In genomic region chr15:67087507-67088172, GRCh38 we compare ENCODE assay signal across 14 cellular contexts. TPM values are rescaled to one million over a fixed set of nuclear protein-coding genes. Genes with fewer than 3 reads are reported as not detected.
DNase-seq lines count a peak whose midpoint lies in the region; FAIRE-seq and TF ChIP-seq lines count a peak whose summit lies in the region.
"Had no signal": no experiment of that assay in that cellular context is flagged by ENCODE, and none has a peak within 500 bp of the region (broad histone marks: within the 10 kb centered on the region; RNA-seq: fewer than 3 reads in every experiment).

No MANE protein-coding gene starts in this region.

- intact Hi-C loops in activated T-helper 1 cell treated with anti-CD3 and anti-CD28 coated beads, Interleukin-12 subunit alpha, Interleukin-12 subunit beta, Interleukin-2, Interleukin-4 antibody, amounts not matched to agents 30 ng/mL and 10 ng/mL and 1 ng/mL, durations not matched to agents 14 hours and 24 hours and 36 hours (cut with micrococcal nuclease) = no loop called here
- intact Hi-C loops in uterus (cut with DNase I; ENCODE audit: low total_unique reads) = no loop called here

- no peak overlapping the region for H3K4me3 ChIP-seq in uterus
- H3K4me3 ChIP-seq: SK-N-MC had no signal

- no peaks in the 10 kb centered on the region for H3K36me3 ChIP-seq in uterus

- TF ChIP-seq CTCF in mesothelial cell of epicardium (IDR thresholded peaks at IDR 0.05; ENCODE audit: unreplicated experiment) (no peak), uterus (IDR thresholded peaks at IDR 0.05) (no peak)

- H3K27me3 ChIP-seq in uterus = no peaks in the 10 kb centered on the region

- no peak for DNase-seq in activated naive CD4-positive, alpha-beta T cell treated with anti-CD3 and anti-CD28 coated beads, Interleukin-2, amount 50 U/mL, for 16 hours
- no peak for DNase-seq in activated T-helper 1 cell treated with anti-CD3 and anti-CD28 coated beads, Interleukin-12 subunit alpha, Interleukin-12 subunit beta, Interleukin-2, Interleukin-4 antibody, amounts not matched to agents 30 ng/mL and 10 ng/mL and 1 ng/mL, durations not matched to agents 14 hours and 24 hours and 36 hours (ENCODE audit: low spot score)
- DNase-seq in mesothelial cell of epicardium (ENCODE audit: low spot score in 2 of 2, unreplicated experiment in 2 of 2) (no peak), uterus (no peak), DMS53 treated with DMSO at 0.1 percent for 48 hours (lab: John Stamatoyannopoulos, UW; ENCODE audit: unreplicated experiment) (no peak), NCI-H128 (lab: John Stamatoyannopoulos, UW; ENCODE audit: unreplicated experiment) (no peak), HTR-8/SVneo (ENCODE audit: insufficient read length, low spot score) (no peak)
- DNase-seq: AML-193, H7, Kasumi-1 had no signal

- no peaks in the 10 kb centered on the region for H3K9me3 ChIP-seq in uterus

- peak overlapping the region; percentile 53 to 70 for H3K27ac ChIP-seq in uterus
- H3K27ac ChIP-seq: epithelial cell of prostate, SK-N-MC had no signal

- peak overlapping the region; percentile 42 for H3K27ac Mint-ChIP-seq in activated naive CD4-positive, alpha-beta T cell treated with anti-CD3 and anti-CD28 coated beads, Interleukin-2, amount 50 U/mL, for 24 hours
- peak overlapping the region; percentile 98 for H3K27ac Mint-ChIP-seq in activated T-helper 1 cell treated with anti-CD3 and anti-CD28 coated beads, Interleukin-12 subunit alpha, Interleukin-12 subunit beta, Interleukin-2, Interleukin-4 antibody, amounts not matched to agents 30 ng/mL and 10 ng/mL and 1 ng/mL, durations not matched to agents 14 hours and 24 hours and 36 hours
- H3K27ac Mint-ChIP-seq in mesothelial cell of epicardium = peak overlapping the region; percentile 59

- no peaks in the 10 kb centered on the region for H3K9me3 Mint-ChIP-seq in activated naive CD4-positive, alpha-beta T cell treated with anti-CD3 and anti-CD28 coated beads, Interleukin-2, amount 50 U/mL, for 24 hours
- no peaks in the 10 kb centered on the region for H3K9me3 Mint-ChIP-seq in activated T-helper 1 cell treated with anti-CD3 and anti-CD28 coated beads, Interleukin-12 subunit alpha, Interleukin-12 subunit beta, Interleukin-2, Interleukin-4 antibody, amounts not matched to agents 30 ng/mL and 10 ng/mL and 1 ng/mL, durations not matched to agents 14 hours and 24 hours and 36 hours
- no peaks in the 10 kb centered on the region for H3K9me3 Mint-ChIP-seq in mesothelial cell of epicardium
- H3K9me3 Mint-ChIP-seq: neural crest cell had no signal

- peaks cover 82% of the 10 kb centered on the region for H3K4me1 Mint-ChIP-seq in activated naive CD4-positive, alpha-beta T cell treated with anti-CD3 and anti-CD28 coated beads, Interleukin-2, amount 50 U/mL, for 24 hours
- H3K4me1 Mint-ChIP-seq in activated T-helper 1 cell treated with anti-CD3 and anti-CD28 coated beads, Interleukin-12 subunit alpha, Interleukin-12 subunit beta, Interleukin-2, Interleukin-4 antibody, amounts not matched to agents 30 ng/mL and 10 ng/mL and 1 ng/mL, durations not matched to agents 14 hours and 24 hours and 36 hours (ENCODE audit: low read depth) = peaks cover 100% of the 10 kb centered on the region
- H3K4me1 Mint-ChIP-seq in mesothelial cell of epicardium = peaks cover 83% of the 10 kb centered on the region

- H3K36me3 Mint-ChIP-seq in activated naive CD4-positive, alpha-beta T cell treated with anti-CD3 and anti-CD28 coated beads, Interleukin-2, amount 50 U/mL, for 24 hours = peaks cover 2% of the 10 kb centered on the region
- peaks cover 45% of the 10 kb centered on the region for H3K36me3 Mint-ChIP-seq in activated T-helper 1 cell treated with anti-CD3 and anti-CD28 coated beads, Interleukin-12 subunit alpha, Interleukin-12 subunit beta, Interleukin-2, Interleukin-4 antibody, amounts not matched to agents 30 ng/mL and 10 ng/mL and 1 ng/mL, durations not matched to agents 14 hours and 24 hours and 36 hours (ENCODE audit: low read depth)
- H3K36me3 Mint-ChIP-seq in mesothelial cell of epicardium = peaks cover 10% of the 10 kb centered on the region

- no peak for FAIRE-seq in HTR-8/SVneo (lab: Jason Lieb, UNC)

- H3K4me1 ChIP-seq in uterus = peaks cover 25% of the 10 kb centered on the region in 2 donors

- TF ChIP-seq POLR2A in uterus (IDR thresholded peaks at IDR 0.05) = no peak

- no peaks in the 10 kb centered on the region for H3K27me3 Mint-ChIP-seq in activated naive CD4-positive, alpha-beta T cell treated with anti-CD3 and anti-CD28 coated beads, Interleukin-2, amount 50 U/mL, for 24 hours
- H3K27me3 Mint-ChIP-seq in activated T-helper 1 cell treated with anti-CD3 and anti-CD28 coated beads, Interleukin-12 subunit alpha, Interleukin-12 subunit beta, Interleukin-2, Interleukin-4 antibody, amounts not matched to agents 30 ng/mL and 10 ng/mL and 1 ng/mL, durations not matched to agents 14 hours and 24 hours and 36 hours (ENCODE audit: insufficient read depth) = no peaks in the 10 kb centered on the region
- H3K27me3 Mint-ChIP-seq in mesothelial cell of epicardium (ENCODE audit: low read depth) = no peaks in the 10 kb centered on the region

- H3K4me3 Mint-ChIP-seq in activated naive CD4-positive, alpha-beta T cell treated with anti-CD3 and anti-CD28 coated beads, Interleukin-2, amount 50 U/mL, for 24 hours = peak overlapping the region; percentile 30
- H3K4me3 Mint-ChIP-seq in activated T-helper 1 cell treated with anti-CD3 and anti-CD28 coated beads, Interleukin-12 subunit alpha, Interleukin-12 subunit beta, Interleukin-2, Interleukin-4 antibody, amounts not matched to agents 30 ng/mL and 10 ng/mL and 1 ng/mL, durations not matched to agents 14 hours and 24 hours and 36 hours = peak overlapping the region; percentile 69
- H3K4me3 Mint-ChIP-seq in mesothelial cell of epicardium = no peak overlapping the region
- H3K4me3 Mint-ChIP-seq: neural crest cell had no signal

RNA-seq across cellular contexts. Expression of gene SMAD3, which starts 22.2 kb away (rescaled TPM):
- total RNA-seq in activated T-helper 1 cell treated with anti-CD3 and anti-CD28 coated beads, Interleukin-12 subunit alpha, Interleukin-12 subunit beta, Interleukin-2, Interleukin-4 antibody, amounts not matched to agents 30 ng/mL and 10 ng/mL and 1 ng/mL, durations not matched to agents 14 hours and 24 hours and 36 hours = 80.2 and 80.4 TPM in 2 replicates
- total RNA-seq in mesothelial cell of epicardium = 89.9 to 96.2 TPM (median 90.7 TPM) in 3 replicates
- total RNA-seq in uterus = 10 to 100 TPM; 14.3 to 66.9 (median 32.3) TPM

Comparison
In these comparisons a context has a peak if more than half of its experiments do, and no peak if none do; other contexts are left out.
1. H3K27ac Mint-ChIP-seq: peak in every context shown above with its lines; median percentile 98 in activated T-helper 1 cell treated with anti-CD3 and anti-CD28 coated beads, Interleukin-12 subunit alpha, Interleukin-12 subunit beta, Interleukin-2, Interleukin-4 antibody, amounts not matched to agents 30 ng/mL and 10 ng/mL and 1 ng/mL, durations not matched to agents 14 hours and 24 hours and 36 hours; 59 in mesothelial cell of epicardium; 42 in activated naive CD4-positive, alpha-beta T cell treated with anti-CD3 and anti-CD28 coated beads, Interleukin-2, amount 50 U/mL, for 24 hours.